Comparison of ENCODE assay signal across 11 cellular contexts in genomic region chr12:5096241-5096880, GRCh38. TPM values are rescaled to one million over a fixed set of nuclear protein-coding genes. Genes with fewer than 3 reads are reported as not detected.
DNase-seq lines count a peak whose midpoint lies in the region; ATAC-seq, FAIRE-seq and TF ChIP-seq lines count a peak whose summit lies in the region.
"Had no signal": no experiment of that assay in that cellular context is flagged by ENCODE, and none has a peak within 500 bp of the region (broad histone marks: within the 10 kb centered on the region; RNA-seq: fewer than 3 reads in every experiment).

No MANE protein-coding gene starts in this region.

- H3K4me3 ChIP-seq in fibroblast of the aortic adventitia (ENCODE audit: low read depth, low read length), result no peak overlapping the region

- TF ChIP-seq POLR2A in H54 (IDR thresholded peaks at IDR 0.05; ENCODE audit: low read depth, low read length), result no peak

- DNase-seq in AG08395 (ENCODE audit: low spot score) (peak; percentile 79), H54 (ENCODE audit: insufficient read length, low spot score) (peak; percentile 67), fibroblast of the aortic adventitia (ENCODE audit: low read depth) (peak; percentile 23), GM19240 (ENCODE audit: insufficient read length, low spot score) (no peak), DMS 273 (lab: John Stamatoyannopoulos, UW; ENCODE audit: unreplicated experiment) (no peak)
- DNase-seq in activated naive CD8-positive, alpha-beta T cell treated with anti-CD3 and anti-CD28 coated beads for 36 hours, result no peak
- DNase-seq: central memory CD4-positive, alpha-beta T cell; Karpas-422 had no signal

- no peaks in the 10 kb centered on the region for H3K9me3 Mint-ChIP-seq in activated naive CD8-positive, alpha-beta T cell treated with anti-CD3 and anti-CD28 coated beads for 36 hours
- H3K9me3 Mint-ChIP-seq: CD14-positive monocyte had no signal

- FAIRE-seq in H54 (lab: Jason Lieb, UNC), result peak; percentile 89

- no peak overlapping the region for H3K4me3 Mint-ChIP-seq in activated naive CD8-positive, alpha-beta T cell treated with anti-CD3 and anti-CD28 coated beads for 36 hours

- H3K27me3 Mint-ChIP-seq in activated naive CD8-positive, alpha-beta T cell treated with anti-CD3 and anti-CD28 coated beads for 36 hours, result peaks cover 13% of the 10 kb centered on the region

- no peaks in the 10 kb centered on the region for H3K36me3 Mint-ChIP-seq in activated naive CD8-positive, alpha-beta T cell treated with anti-CD3 and anti-CD28 coated beads for 36 hours
- H3K36me3 Mint-ChIP-seq: CD14-positive monocyte had no signal

- no peak for TF ChIP-seq CTCF in fibroblast of the aortic adventitia (IDR thresholded peaks at IDR 0.05; ENCODE audit: insufficient read depth, low read length)

- ATAC-seq in SK-N-SH treated with all-trans-retinoic acid at 6 μM for 48 hours (peak; percentile 91), GM19397 (IDR thresholded peaks at IDR 0.05; ENCODE audit: unreplicated experiment) (no peak)

- no peak overlapping the region for H3K27ac Mint-ChIP-seq in activated naive CD8-positive, alpha-beta T cell treated with anti-CD3 and anti-CD28 coated beads for 36 hours
- H3K27ac Mint-ChIP-seq: CD14-positive monocyte had no signal

- H3K4me1 Mint-ChIP-seq in activated naive CD8-positive, alpha-beta T cell treated with anti-CD3 and anti-CD28 coated beads for 36 hours, result no peaks in the 10 kb centered on the region
- H3K4me1 Mint-ChIP-seq: CD14-positive monocyte had no signal

TF ChIP-seq in SK-N-SH treated with all-trans-retinoic acid at 6 μM for 48 hours, 23 proteins besides CTCF, POLR2A, EP300 and RAD21:
- no peak for TF ChIP-seq PPARA (CRISPR knock-in tag; IDR thresholded peaks at IDR 0.05; ENCODE audit: borderline replicate concordance)
TF ChIP-seq in SK-N-SH treated with all-trans-retinoic acid at 6 μM for 48 hours: peak in this region for 0.

RNA-seq across cellular contexts. Expression of gene KCNA5, which starts 52.7 kb away (rescaled TPM):
- total RNA-seq in fibroblast of the aortic adventitia (ENCODE audit: low replicate concordance), result not detected in 2 replicates
- total RNA-seq in activated naive CD8-positive, alpha-beta T cell treated with anti-CD3 and anti-CD28 coated beads for 36 hours, result not detected

Comparison
In these comparisons a context has a peak if more than half of its experiments do, and no peak if none do; other contexts are left out.
1. DNase-seq: peak in AG08395 (single experiment), H54 (single experiment) and fibroblast of the aortic adventitia (single experiment); none in GM19240 (single experiment), activated naive CD8-positive, alpha-beta T cell treated with anti-CD3 and anti-CD28 coated beads for 36 hours (single experiment) and DMS 273 (single experiment).